Comparison of ENCODE assay signal across 30 cellular contexts in genomic region chr6:25681848-25682247, GRCh38. TPM values are rescaled to one million over a fixed set of nuclear protein-coding genes. Genes with fewer than 3 reads are reported as not detected.
"Had no signal": no experiment of that assay in that cellular context is flagged by ENCODE, and none has a peak within 500 bp of the region (broad histone marks: within the 10 kb centered on the region; RNA-seq: fewer than 3 reads in every experiment).

No MANE protein-coding gene starts in this region.

- H3K27ac ChIP-seq: stomach, suprapubic skin, testis, thoracic aorta, thyroid gland, tibial artery, tibial nerve, transverse colon, upper lobe of left lung, upper lobe of right lung, uterus, vagina had no signal

- FAIRE-seq: urothelium cell line had no signal

- ATAC-seq: stimulated activated effector memory CD8-positive, alpha-beta T cell treated with anti-CD3 and anti-CD28 coated beads, Interleukin-12 subunit alpha, Interleukin-12 subunit beta, amount 100 ng/mL, for 72 hours; stimulated activated memory B cell treated with anti-CD40 and anti-IgM and Interleukin-4, amounts not matched to agents 10 μg/mL and 1 μg/mL and 100 μg/mL, for 72 hours; stimulated activated naive B cell treated with anti-CD40 and anti-IgM and Interleukin-4, amounts not matched to agents 10 μg/mL and 1 μg/mL and 100 μg/mL, for 72 hours; stimulated activated naive CD8-positive, alpha-beta T cell treated with anti-CD3 and anti-CD28 coated beads, Interleukin-15, amount 100 ng/mL, for 72 hours; stimulated activated naive CD8-positive, alpha-beta T cell treated with anti-CD3 and anti-CD28 coated beads, Interleukin-15, Interleukin-2, amounts not matched to agents 100 U/mL and 50 U/mL, for 24 hours; upper lobe of right lung had no signal

- H3K4me3 ChIP-seq: stomach, suprapubic skin, testis, thoracic aorta, thyroid gland, tibial artery, tibial nerve, transverse colon, upper lobe of left lung, upper lobe of right lung, uterus, vagina had no signal

- H3K4me3 Mint-ChIP-seq: stimulated activated effector memory CD8-positive, alpha-beta T cell treated with anti-CD3 and anti-CD28 coated beads, Interleukin-12 subunit alpha, Interleukin-12 subunit beta, amount 100 ng/mL, for 72 hours; stimulated activated memory B cell treated with anti-CD40 and anti-IgM and Interleukin-4, amounts not matched to agents 10 μg/mL and 1 μg/mL and 100 μg/mL, for 72 hours; stimulated activated naive B cell treated with anti-CD40 and anti-IgM and Interleukin-4, amounts not matched to agents 10 μg/mL and 1 μg/mL and 100 μg/mL, for 72 hours; stimulated activated naive CD8-positive, alpha-beta T cell treated with anti-CD3 and anti-CD28 coated beads, Interleukin-15, amount 100 ng/mL, for 72 hours; stimulated activated naive CD8-positive, alpha-beta T cell treated with anti-CD3 and anti-CD28 coated beads, Interleukin-15, Interleukin-2, amounts not matched to agents 100 ng/mL and 50 ng/mL, for 24 hours; type B pancreatic cell had no signal

- H3K27ac Mint-ChIP-seq: stimulated activated effector memory CD8-positive, alpha-beta T cell treated with anti-CD3 and anti-CD28 coated beads, Interleukin-12 subunit alpha, Interleukin-12 subunit beta, amount 100 ng/mL, for 72 hours; stimulated activated memory B cell treated with anti-CD40 and anti-IgM and Interleukin-4, amounts not matched to agents 10 μg/mL and 1 μg/mL and 100 μg/mL, for 72 hours; stimulated activated naive B cell treated with anti-CD40 and anti-IgM and Interleukin-4, amounts not matched to agents 10 μg/mL and 1 μg/mL and 100 μg/mL, for 72 hours; stimulated activated naive CD8-positive, alpha-beta T cell treated with anti-CD3 and anti-CD28 coated beads, Interleukin-15, amount 100 ng/mL, for 72 hours; stimulated activated naive CD8-positive, alpha-beta T cell treated with anti-CD3 and anti-CD28 coated beads, Interleukin-15, Interleukin-2, amounts not matched to agents 100 ng/mL and 50 ng/mL, for 24 hours; type B pancreatic cell had no signal

- H3K27me3 ChIP-seq: stomach, suprapubic skin, testis, thyroid gland, tibial artery, tibial nerve, transverse colon, upper lobe of left lung, upper lobe of right lung, uterus, vagina had no signal

- DNase-seq: stimulated activated CD4-positive, alpha-beta T cell treated with anti-CD3 and anti-CD28 coated beads, Interleukin-2, amount 100 ng/mL, for 48 hours; stimulated activated CD4-positive, alpha-beta T cell treated with anti-CD3 and anti-CD28 coated beads, Interleukin-4, amount 100 ng/mL, for 1 hour; stimulated activated CD4-positive, alpha-beta T cell treated with anti-CD3 and anti-CD28 coated beads, Interleukin-4, amount 100 ng/mL, for 24 hours; stimulated activated CD4-positive, alpha-beta T cell treated with anti-CD3 and anti-CD28 coated beads, Interleukin-4, amount 100 ng/mL, for 4 hours; stimulated activated CD8-positive, alpha-beta memory T cell treated with anti-CD3 and anti-CD28 coated beads, Interleukin-4, amount 100 ng/mL, for 48 hours; stimulated activated naive B cell treated with anti-CD40 and anti-IgM and Interleukin-4, amounts not matched to agents 10 μg/mL and 1 μg/mL and 100 μg/mL, for 72 hours; stimulated activated naive CD4-positive, alpha-beta T cell; stimulated activated naive CD4-positive, alpha-beta T cell treated with Interleukin-2 at 50 U/mL for 16 hours; stimulated activated naive CD8-positive, alpha-beta T cell treated with anti-CD3 and anti-CD28 coated beads, Interleukin-15, amount 100 ng/mL, for 72 hours; stimulated activated naive CD8-positive, alpha-beta T cell treated with anti-CD3 and anti-CD28 coated beads, Interleukin-15, Interleukin-2, amounts not matched to agents 100 U/mL and 50 U/mL, for 24 hours; stomach; substantia nigra; testis; thyroid gland; tibial artery; transverse colon; trophoblast cell; upper lobe of left lung; upper lobe of right lung; uterus had no signal

- H3K4me1 ChIP-seq: stomach, suprapubic skin, testis, thyroid gland, tibial artery, tibial nerve, transverse colon, upper lobe of left lung, upper lobe of right lung, uterus, vagina had no signal

- H3K9me3 Mint-ChIP-seq: stimulated activated effector memory CD8-positive, alpha-beta T cell treated with anti-CD3 and anti-CD28 coated beads, Interleukin-12 subunit alpha, Interleukin-12 subunit beta, amount 100 ng/mL, for 72 hours; stimulated activated naive CD8-positive, alpha-beta T cell treated with anti-CD3 and anti-CD28 coated beads, Interleukin-15, amount 100 ng/mL, for 72 hours; stimulated activated naive CD8-positive, alpha-beta T cell treated with anti-CD3 and anti-CD28 coated beads, Interleukin-15, Interleukin-2, amounts not matched to agents 100 ng/mL and 50 ng/mL, for 24 hours; type B pancreatic cell had no signal

- H3K27me3 Mint-ChIP-seq: type B pancreatic cell had no signal

- H3K36me3 Mint-ChIP-seq: stimulated activated effector memory CD8-positive, alpha-beta T cell treated with anti-CD3 and anti-CD28 coated beads, Interleukin-12 subunit alpha, Interleukin-12 subunit beta, amount 100 ng/mL, for 72 hours; stimulated activated memory B cell treated with anti-CD40 and anti-IgM and Interleukin-4, amounts not matched to agents 10 μg/mL and 1 μg/mL and 100 μg/mL, for 72 hours; stimulated activated naive B cell treated with anti-CD40 and anti-IgM and Interleukin-4, amounts not matched to agents 10 μg/mL and 1 μg/mL and 100 μg/mL, for 72 hours; type B pancreatic cell had no signal

- H3K4me1 Mint-ChIP-seq: stimulated activated effector memory CD8-positive, alpha-beta T cell treated with anti-CD3 and anti-CD28 coated beads, Interleukin-12 subunit alpha, Interleukin-12 subunit beta, amount 100 ng/mL, for 72 hours; stimulated activated memory B cell treated with anti-CD40 and anti-IgM and Interleukin-4, amounts not matched to agents 10 μg/mL and 1 μg/mL and 100 μg/mL, for 72 hours; stimulated activated naive B cell treated with anti-CD40 and anti-IgM and Interleukin-4, amounts not matched to agents 10 μg/mL and 1 μg/mL and 100 μg/mL, for 72 hours; stimulated activated naive CD8-positive, alpha-beta T cell treated with anti-CD3 and anti-CD28 coated beads, Interleukin-15, amount 100 ng/mL, for 72 hours had no signal

- H3K36me3 ChIP-seq: stomach, suprapubic skin, thoracic aorta, thyroid gland, tibial artery, tibial nerve, transverse colon, upper lobe of left lung, upper lobe of right lung, uterus, vagina had no signal

- H3K9me3 ChIP-seq: stomach, suprapubic skin, testis, thoracic aorta, thyroid gland, tibial artery, tibial nerve, transverse colon, upper lobe of left lung, upper lobe of right lung, uterus, vagina had no signal

RNA-seq across cellular contexts. Expression of gene SCGN, which starts 29.8 kb away (rescaled TPM):
- total RNA-seq: tibial nerve, upper lobe of right lung, ureter, vagina had no signal
